ENCODE assay signal across 9 cellular contexts in genomic region chr22:22201185-22201924, GRCh38. TPM values are rescaled to one million over a fixed set of nuclear protein-coding genes. Genes with fewer than 3 reads are reported as not detected.
DNase-seq lines count a peak whose midpoint lies in the region; ATAC-seq and TF ChIP-seq lines count a peak whose summit lies in the region.
"Had no signal": no experiment of that assay in that cellular context is flagged by ENCODE, and none has a peak within 500 bp of the region (broad histone marks: within the 10 kb centered on the region; RNA-seq: fewer than 3 reads in every experiment).

No MANE protein-coding gene starts in this region.

- H3K27ac ChIP-seq in neural cell (ENCODE audit: low read length) = no peak overlapping the region

- H3K9ac ChIP-seq in neural cell (ENCODE audit: low read length) = no peak overlapping the region

- no peaks in the 10 kb centered on the region for H3K9me3 ChIP-seq in neural cell (ENCODE audit: low read length)

- TF ChIP-seq EP300 in neural cell (conservative IDR thresholded peaks at IDR 0.05; ENCODE audit: poor library complexity, severe bottlenecking) = no peak

- no peaks in the 10 kb centered on the region for H3K36me3 ChIP-seq in neural cell (ENCODE audit: insufficient read depth, low read length)

- ATAC-seq in SK-N-SH treated with all-trans-retinoic acid at 6 μM for 48 hours = peak; percentile 88

- H3K4me3 ChIP-seq in AG10803 (ENCODE audit: low read length) (no peak overlapping the region), neural cell (ENCODE audit: low read length) (no peak overlapping the region)

- DNase-seq in AG10803 (ENCODE audit: low read depth) (no peak), GM13977 (ENCODE audit: low spot score) (peak; percentile 84), HuH-7 (ENCODE audit: low spot score) (peak; percentile 43), occipital lobe (lab: John Stamatoyannopoulos, UW) (no peak), middle frontal gyrus (ENCODE audit: extremely low spot score, low spot score) (no peak)
- DNase-seq in effector CD4-positive, alpha-beta T cell = peak; percentile 32

- no peaks in the 10 kb centered on the region for H4K20me1 ChIP-seq in neural cell (ENCODE audit: insufficient read depth)

- TF ChIP-seq CTCF in AG10803 (conservative IDR thresholded peaks at IDR 0.05; ENCODE audit: low read length) (peak; percentile 29), GM13977 (IDR thresholded peaks at IDR 0.05; ENCODE audit: extremely low read depth, insufficient read depth, missing control alignments) (peak; percentile 83), neural cell (IDR thresholded peaks at IDR 0.05; ENCODE audit: poor library complexity, severe bottlenecking) (peak; percentile 70)

- no peaks in the 10 kb centered on the region for H3K9me2 ChIP-seq in neural cell (ENCODE audit: insufficient read depth, low read length)

- H3K79me2 ChIP-seq in neural cell (replicated peaks; ENCODE audit: insufficient read depth, low read length) = no peaks in the 10 kb centered on the region

- no peaks in the 10 kb centered on the region for H3F3A ChIP-seq in neural cell (ENCODE audit: insufficient read depth, low read length, poor library complexity, severe bottlenecking)

- no peak for TF ChIP-seq RAD21 in neural cell (conservative IDR thresholded peaks at IDR 0.05)

- peaks cover 19% of the 10 kb centered on the region for H3K27me3 ChIP-seq in neural cell (ENCODE audit: insufficient read depth, low read depth, low read length)

- H3K4me2 ChIP-seq in neural cell (ENCODE audit: low read length) = no peak overlapping the region

- in situ Hi-C loops in GM13977 (cut with MboI; ENCODE audit: low pct_unique_long_range_greater_than_20kb, low sequenced_read_pairs, unreplicated experiment) = loop anchor here (5.0 to 25.0 kb wide), 4 partner anchors 44 to 936 kb away; partner anchors contain the start of genes RAB36 and RSPH14

- H2AFZ ChIP-seq in neural cell (ENCODE audit: low read depth, low read length) = no peak overlapping the region

TF ChIP-seq in SK-N-SH treated with all-trans-retinoic acid at 6 μM for 48 hours, 23 proteins besides CTCF, POLR2A, EP300 and RAD21:
- TF ChIP-seq CSRNP3 (CRISPR knock-in tag; IDR thresholded peaks at IDR 0.05) = no peak
- TF ChIP-seq RARB (CRISPR knock-in tag; IDR thresholded peaks at IDR 0.05) = no peak
- no peak for TF ChIP-seq TCF4 (CRISPR knock-in tag; IDR thresholded peaks at IDR 0.05; ENCODE audit: borderline replicate concordance)
- TF ChIP-seq ZNF8 (CRISPR knock-in tag; IDR thresholded peaks at IDR 0.05) = no peak
- TF ChIP-seq GLIS3 (CRISPR knock-in tag; IDR thresholded peaks at IDR 0.05) = no peak
- TF ChIP-seq SNAI2 (CRISPR knock-in tag; IDR thresholded peaks at IDR 0.05) = no peak
- TF ChIP-seq ZNF70 (CRISPR knock-in tag; IDR thresholded peaks at IDR 0.05) = no peak
TF ChIP-seq in SK-N-SH treated with all-trans-retinoic acid at 6 μM for 48 hours: peak in this region for 0.

TF ChIP-seq in neural cell, 6 proteins besides CTCF, POLR2A, EP300 and RAD21:
- TF ChIP-seq POLR2AphosphoS5 (IDR thresholded peaks at IDR 0.05) (no peak), MXI1 (conservative IDR thresholded peaks at IDR 0.05; ENCODE audit: poor library complexity, severe bottlenecking) (no peak), REST (IDR thresholded peaks at IDR 0.05; ENCODE audit: borderline replicate concordance) (no peak), SMC3 (conservative IDR thresholded peaks at IDR 0.05; ENCODE audit: poor library complexity) (no peak), EZH2 (IDR thresholded peaks at IDR 0.05; ENCODE audit: borderline replicate concordance, insufficient read depth, low read length, poor library complexity, severe bottlenecking) (no peak), TAF1 (IDR thresholded peaks at IDR 0.05; ENCODE audit: low read depth) (no peak)

RNA-seq across cellular contexts. Expression of gene VPREB1, which starts 43.2 kb away (rescaled TPM):
- polyA plus RNA-seq in neural cell = not detected in 2 replicates
- polyA minus RNA-seq in neural cell = not detected in 2 replicates
- total RNA-seq in occipital lobe = not detected
- total RNA-seq: frontal cortex had no signal

Comparison
In these comparisons a context has a peak if more than half of its experiments do, and no peak if none do; other contexts are left out.
1. DNase-seq: peak in GM13977 (single experiment), HuH-7 (single experiment) and effector CD4-positive, alpha-beta T cell (single experiment); none in AG10803 (single experiment), occipital lobe (single experiment) and middle frontal gyrus (single experiment).
2. CTCF ChIP-seq: peak in every context shown above with its lines; median percentile 83 in GM13977; 70 in neural cell; 29 in AG10803.